27 cellular contexts compared by ENCODE assay signal in genomic region chr1:63901094-63901493, GRCh38.
"Had no signal": no experiment of that assay in that cellular context is flagged by ENCODE, and none has a peak within 500 bp of the region (broad histone marks: within the 10 kb centered on the region; RNA-seq: fewer than 3 reads in every experiment).

No MANE protein-coding gene starts in this region.

- DNase-seq: activated CD4-positive, alpha-beta memory T cell treated with anti-CD3 and anti-CD28 coated beads, Interleukin-2, amount 10 ng/mL, durations not matched to agents 7 days and 5 days; activated CD4-positive, alpha-beta T cell treated with anti-CD3 and anti-CD28 coated beads, Interleukin-2, amount 10 ng/mL, durations not matched to agents 24 days and 14 days; activated CD4-positive, CD25-positive, alpha-beta regulatory T cell treated with anti-CD3 and anti-CD28 coated beads, Interleukin-2, amount 50 U/mL, for 72 hours; activated CD8-positive, alpha-beta memory T cell treated with anti-CD3 and anti-CD28 coated beads, Interleukin-2, amount 50 U/mL, for 48 hours; activated gamma-delta T cell treated with Interleukin-2 at 50 U/mL for 16 hours; activated naive CD4-positive, alpha-beta T cell treated with anti-CD3 and anti-CD28 coated beads, Interleukin-2, amount 50 U/mL, for 16 hours; activated T-cell treated with anti-CD3 and anti-CD28 coated beads, Interleukin-2, amount 50 U/mL, for 4 hours; amniotic stem cell; central memory CD4-positive, alpha-beta T cell; effector CD8-positive, alpha-beta T cell; gastrocnemius medialis; glutamatergic neuron; islet precursor cell; left colon; midbrain; naive thymus-derived CD4-positive, alpha-beta T cell; ovary; spleen; stimulated activated naive CD4-positive, alpha-beta T cell; T-helper 9 cell; transverse colon; WERI-Rb-1 had no signal

- H3K36me3 ChIP-seq: breast epithelium, gastrocnemius medialis, ovary, right atrium auricular region, spleen, transverse colon, WERI-Rb-1 had no signal

- H3K4me1 ChIP-seq: breast epithelium had no signal

- H3K27ac ChIP-seq: breast epithelium, gastrocnemius medialis, ovary, right atrium auricular region, spleen, transverse colon, WERI-Rb-1 had no signal

- FAIRE-seq: TTC549, urothelium cell line had no signal

- H3K4me3 ChIP-seq: breast epithelium, gastrocnemius medialis, ovary, right atrium auricular region, spleen, transverse colon had no signal

- ATAC-seq: activated T-cell treated with anti-CD3 and anti-CD28 coated beads, Interleukin-2, amount 50 U/mL, for 4 hours; activated T-helper 17 cell treated with anti-CD3 and anti-CD28 coated beads, Interleukin-2, amount 50 U/mL, for 72 hours; gastrocnemius medialis; left colon; naive thymus-derived CD4-positive, alpha-beta T cell had no signal

- H3K9me3 ChIP-seq: breast epithelium, gastrocnemius medialis, ovary, right atrium auricular region, transverse colon had no signal

- H3K27me3 ChIP-seq: breast epithelium, gastrocnemius medialis, ovary, right atrium auricular region, spleen, transverse colon had no signal
